8 cellular contexts compared by ENCODE assay signal in genomic region chr1:12047120-12047876, GRCh38. TPM values are rescaled to one million over a fixed set of nuclear protein-coding genes. Genes with fewer than 3 reads are reported as not detected.
A peak's percentile ranks its signal among the peaks of the same experiment; 100 is the strongest.
DNase-seq lines count a peak whose midpoint lies in the region; ATAC-seq and TF ChIP-seq lines count a peak whose summit lies in the region.

No MANE protein-coding gene starts in this region.

- no peak overlapping the region for H3K27ac Mint-ChIP-seq in activated CD4-positive, alpha-beta T cell treated with anti-CD3 and anti-CD28 coated beads for 36 hours
- no peak overlapping the region for H3K27ac Mint-ChIP-seq in activated naive CD4-positive, alpha-beta T cell treated with anti-CD3 and anti-CD28 coated beads, Interleukin-2, amount 50 U/mL, for 72 hours
- H3K27ac Mint-ChIP-seq in stimulated activated effector memory CD8-positive, alpha-beta T cell treated with anti-CD3 and anti-CD28 coated beads, Interleukin-12 subunit alpha, Interleukin-12 subunit beta, amount 100 ng/mL, for 72 hours, result no peak overlapping the region

- peaks cover 6% of the 10 kb centered on the region for H3K27me3 Mint-ChIP-seq in activated CD4-positive, alpha-beta T cell treated with anti-CD3 and anti-CD28 coated beads for 36 hours

- H3K27me3 ChIP-seq in ascending aorta, result no peaks in the 10 kb centered on the region

- no peaks in the 10 kb centered on the region for H3K36me3 ChIP-seq in ascending aorta

- ATAC-seq in activated CD4-positive, alpha-beta T cell treated with anti-CD3 and anti-CD28 coated beads for 36 hours, result peak; percentile 79
- ATAC-seq in HG03460 (IDR thresholded peaks at IDR 0.05; ENCODE audit: unreplicated experiment) (peak; percentile 34), Right ventricle myocardium inferior (no peak)
- peak; percentile 86 to 88 for ATAC-seq in activated naive CD4-positive, alpha-beta T cell treated with anti-CD3 and anti-CD28 coated beads, Interleukin-2, amount 50 U/mL, for 72 hours
- peak; percentile 86 for ATAC-seq in stimulated activated effector memory CD8-positive, alpha-beta T cell treated with anti-CD3 and anti-CD28 coated beads, Interleukin-12 subunit alpha, Interleukin-12 subunit beta, amount 100 ng/mL, for 72 hours

- intact Hi-C loops in activated CD4-positive, alpha-beta T cell treated with anti-CD3 and anti-CD28 coated beads for 36 hours (cut with DNase I, micrococcal nuclease), result loop anchor here (1.0 to 5.0 kb wide), 9 partner anchors 9 to 390 kb away; no protein-coding TSS in a partner anchor
- intact Hi-C loops in Right ventricle myocardium inferior (cut with DNase I), result no loop called here
- intact Hi-C loops in ascending aorta (cut with DNase I), result no loop called here

- no peaks in the 10 kb centered on the region for H3K9me3 ChIP-seq in ascending aorta

- no peak overlapping the region for H3K4me3 ChIP-seq in ascending aorta

- peak; percentile 86 for DNase-seq in activated CD4-positive, alpha-beta T cell treated with anti-CD3 and anti-CD28 coated beads for 36 hours
- no peak for DNase-seq in activated CD4-positive, alpha-beta T cell treated with anti-CD3 and anti-CD28 coated beads for 1 hour
- peak; percentile 73 to 77 for DNase-seq in activated naive CD4-positive, alpha-beta T cell treated with anti-CD3 and anti-CD28 coated beads, Interleukin-2, amount 50 U/mL, for 72 hours (ENCODE audit: low spot score in 2 of 2)
- DNase-seq in stimulated activated effector memory CD8-positive, alpha-beta T cell treated with anti-CD3 and anti-CD28 coated beads, Interleukin-12 subunit alpha, Interleukin-12 subunit beta, amount 100 ng/mL, for 72 hours (ENCODE audit: low spot score in 2 of 2), result peak; percentile 60 to 92
- DNase-seq in Right ventricle myocardium inferior (ENCODE audit: missing footprints) (no peak), ascending aorta (ENCODE audit: low spot score in 2 of 2) (no peak), inferior parietal cortex (ENCODE audit: extremely low spot score) (no peak)

- CTCF ChIA-PET in activated CD4-positive, alpha-beta T cell treated with anti-CD3 and anti-CD28 coated beads for 36 hours (lab: Charles Lee), result interaction anchor here (0.6 to 3.8 kb wide), 8 partner anchors 10 to 78 kb away, joined by 3 to 22 read pairs (median 6); partner anchors contain the start of gene MIIP

- POLR2A ChIA-PET in activated CD4-positive, alpha-beta T cell treated with anti-CD3 and anti-CD28 coated beads for 36 hours (lab: Charles Lee), result interaction anchor here (1.3 to 3.0 kb wide), 3 partner anchors 10 to 139 kb away, joined by 8 to 35 read pairs (median 18); no protein-coding TSS in a partner anchor

- H3K27ac ChIP-seq in ascending aorta, result no peak overlapping the region

- peaks cover 2 to 5% of the 10 kb centered on the region in 2 donors for H3K4me1 ChIP-seq in ascending aorta

- no peak for TF ChIP-seq CTCF in ascending aorta (IDR thresholded peaks at IDR 0.05)

- peaks cover 22% of the 10 kb centered on the region for H3K4me1 Mint-ChIP-seq in activated CD4-positive, alpha-beta T cell treated with anti-CD3 and anti-CD28 coated beads for 36 hours
- peaks cover 31% of the 10 kb centered on the region for H3K4me1 Mint-ChIP-seq in stimulated activated effector memory CD8-positive, alpha-beta T cell treated with anti-CD3 and anti-CD28 coated beads, Interleukin-12 subunit alpha, Interleukin-12 subunit beta, amount 100 ng/mL, for 72 hours

- H3K9me3 Mint-ChIP-seq in activated CD4-positive, alpha-beta T cell treated with anti-CD3 and anti-CD28 coated beads for 36 hours (ENCODE audit: low read depth), result no peaks in the 10 kb centered on the region
- no peaks in the 10 kb centered on the region for H3K9me3 Mint-ChIP-seq in activated naive CD4-positive, alpha-beta T cell treated with anti-CD3 and anti-CD28 coated beads, Interleukin-2, amount 50 U/mL, for 72 hours
- no peaks in the 10 kb centered on the region for H3K9me3 Mint-ChIP-seq in stimulated activated effector memory CD8-positive, alpha-beta T cell treated with anti-CD3 and anti-CD28 coated beads, Interleukin-12 subunit alpha, Interleukin-12 subunit beta, amount 100 ng/mL, for 72 hours

- H3K4me3 Mint-ChIP-seq in activated CD4-positive, alpha-beta T cell treated with anti-CD3 and anti-CD28 coated beads for 36 hours, result no peak overlapping the region
- no peak overlapping the region for H3K4me3 Mint-ChIP-seq in stimulated activated effector memory CD8-positive, alpha-beta T cell treated with anti-CD3 and anti-CD28 coated beads, Interleukin-12 subunit alpha, Interleukin-12 subunit beta, amount 100 ng/mL, for 72 hours

- H3K36me3 Mint-ChIP-seq in activated CD4-positive, alpha-beta T cell treated with anti-CD3 and anti-CD28 coated beads for 36 hours (ENCODE audit: low read depth), result no peaks in the 10 kb centered on the region
- H3K36me3 Mint-ChIP-seq in activated naive CD4-positive, alpha-beta T cell treated with anti-CD3 and anti-CD28 coated beads, Interleukin-2, amount 50 U/mL, for 72 hours, result no peaks in the 10 kb centered on the region
- peaks cover 16% of the 10 kb centered on the region for H3K36me3 Mint-ChIP-seq in stimulated activated effector memory CD8-positive, alpha-beta T cell treated with anti-CD3 and anti-CD28 coated beads, Interleukin-12 subunit alpha, Interleukin-12 subunit beta, amount 100 ng/mL, for 72 hours

RNA-seq across cellular contexts. Expression of gene TNFRSF8, which starts 15.8 kb away (rescaled TPM):
- total RNA-seq in activated CD4-positive, alpha-beta T cell treated with anti-CD3 and anti-CD28 coated beads for 36 hours, result 10 to 100 TPM; 15.7 to 16.3 TPM
- 10 to 100 TPM in 1 of 2 donors, under 1 TPM in 1; 0.84 to 41.5 TPM for total RNA-seq in activated naive CD4-positive, alpha-beta T cell treated with anti-CD3 and anti-CD28 coated beads, Interleukin-2, amount 50 U/mL, for 72 hours
- total RNA-seq in Right ventricle myocardium inferior, result 0.92 TPM
- 22.8 TPM for total RNA-seq in ascending aorta

RNA-seq across cellular contexts. Expression of gene MIIP, which starts 28.0 kb away (rescaled TPM):
- total RNA-seq in activated CD4-positive, alpha-beta T cell treated with anti-CD3 and anti-CD28 coated beads for 36 hours, result 10 to 100 TPM; 30.2 to 31.5 TPM
- total RNA-seq in activated naive CD4-positive, alpha-beta T cell treated with anti-CD3 and anti-CD28 coated beads, Interleukin-2, amount 50 U/mL, for 72 hours, result 10 to 100 TPM; 30.8 to 50.4 TPM
- total RNA-seq in Right ventricle myocardium inferior (12.3 TPM), ascending aorta (51.5 TPM)

Comparison
In these comparisons a context has a peak if more than half of its experiments do, and no peak if none do; other contexts are left out.
1. DNase-seq: peak in activated CD4-positive, alpha-beta T cell treated with anti-CD3 and anti-CD28 coated beads for 36 hours (single experiment), activated naive CD4-positive, alpha-beta T cell treated with anti-CD3 and anti-CD28 coated beads, Interleukin-2, amount 50 U/mL, for 72 hours (2 of 2) and stimulated activated effector memory CD8-positive, alpha-beta T cell treated with anti-CD3 and anti-CD28 coated beads, Interleukin-12 subunit alpha, Interleukin-12 subunit beta, amount 100 ng/mL, for 72 hours (2 of 2); none in activated CD4-positive, alpha-beta T cell treated with anti-CD3 and anti-CD28 coated beads for 1 hour (single experiment), Right ventricle myocardium inferior (single experiment), ascending aorta (0 of 2) and inferior parietal cortex (single experiment).
2. intact Hi-C loops: an anchor here in activated CD4-positive, alpha-beta T cell treated with anti-CD3 and anti-CD28 coated beads for 36 hours (1.0 to 5.0 kb wide); none called in Right ventricle myocardium inferior and ascending aorta.